9 cellular contexts compared by ENCODE assay signal in genomic region chrX:21926116-21926515, GRCh38. TPM values are rescaled to one million over a fixed set of nuclear protein-coding genes. Genes with fewer than 3 reads are reported as not detected.
DNase-seq lines count a peak whose midpoint lies in the region; ATAC-seq, FAIRE-seq and TF ChIP-seq lines count a peak whose summit lies in the region.
"Had no signal": no experiment of that assay in that cellular context is flagged by ENCODE, and none has a peak within 500 bp of the region (broad histone marks: within the 10 kb centered on the region; RNA-seq: fewer than 3 reads in every experiment).

No MANE protein-coding gene starts in this region.

- peak; percentile 38 for ATAC-seq in HG02885 (IDR thresholded peaks at IDR 0.05; ENCODE audit: poor library complexity, unreplicated experiment)
- no peak for ATAC-seq in activated T-helper 17 cell treated with anti-CD3 and anti-CD28 coated beads, Interleukin-2, amount 50 U/mL, for 72 hours (replicated peaks)
- ATAC-seq in GM18868 (IDR thresholded peaks at IDR 0.05; ENCODE audit: unreplicated experiment) = no peak

- H3K36me3 ChIP-seq in kidney (ENCODE audit: control insufficient read depth in 1 of 2, insufficient read depth in 2 of 2, low read length in 2 of 2) = no peaks in the 10 kb centered on the region

- H3K27me3 Mint-ChIP-seq in activated T-helper 17 cell treated with anti-CD3 and anti-CD28 coated beads, Interleukin-2, amount 50 U/mL, for 72 hours = no peaks in the 10 kb centered on the region

- peak; percentile 90 for FAIRE-seq in kidney (lab: Jason Lieb, UNC)

- no peak overlapping the region for H3K9ac ChIP-seq in kidney (ENCODE audit: low read length in 2 of 2)

- no peak overlapping the region for H3K27ac ChIP-seq in kidney (ENCODE audit: low read depth in 2 of 2, low read length in 2 of 2)

- H3K4me3 Mint-ChIP-seq in activated T-helper 17 cell treated with anti-CD3 and anti-CD28 coated beads, Interleukin-2, amount 50 U/mL, for 72 hours = no peak overlapping the region

- H3K9me3 Mint-ChIP-seq in activated T-helper 17 cell treated with anti-CD3 and anti-CD28 coated beads, Interleukin-2, amount 50 U/mL, for 72 hours = peaks cover 5% of the 10 kb centered on the region

- H3K4me3 ChIP-seq in kidney (ENCODE audit: low read length in 2 of 2) = no peak overlapping the region

- H3K9me3 ChIP-seq in kidney (ENCODE audit: control insufficient read depth in 1 of 2, low read length in 2 of 2) = no peaks in the 10 kb centered on the region

- no peaks in the 10 kb centered on the region for H3K36me3 Mint-ChIP-seq in activated T-helper 17 cell treated with anti-CD3 and anti-CD28 coated beads, Interleukin-2, amount 50 U/mL, for 72 hours (ENCODE audit: low read depth)

- DNase-seq in A172 (ENCODE audit: low spot score) = peak; percentile 36
- DNase-seq in kidney = no peak
- DNase-seq in activated CD4-positive, alpha-beta T cell treated with anti-CD3 and anti-CD28 coated beads, Interleukin-2, amount 50 U/mL, for 48 hours = no peak
- no peak for DNase-seq in DMS153 treated with DMSO at 0.1 percent for 48 hours (lab: John Stamatoyannopoulos, UW; ENCODE audit: unreplicated experiment)
- no peak for DNase-seq in NCI-H2227 treated with DMSO at 0.1 percent for 48 hours (lab: John Stamatoyannopoulos, UW)
- DNase-seq: nucleus accumbens had no signal

- intact Hi-C loops in kidney (cut with DNase I) = no loop called here

- H3K27ac Mint-ChIP-seq in activated T-helper 17 cell treated with anti-CD3 and anti-CD28 coated beads, Interleukin-2, amount 50 U/mL, for 72 hours = peak overlapping the region; percentile 90

- H3K4me1 ChIP-seq in kidney (ENCODE audit: control insufficient read depth in 1 of 2, insufficient read depth in 1 of 2, low read depth in 1 of 2, low read length in 2 of 2) = no peaks in the 10 kb centered on the region

- H3K4me1 Mint-ChIP-seq in activated T-helper 17 cell treated with anti-CD3 and anti-CD28 coated beads, Interleukin-2, amount 50 U/mL, for 72 hours = peaks cover 15% of the 10 kb centered on the region

- TF ChIP-seq CTCF in kidney (IDR thresholded peaks at IDR 0.05; ENCODE audit: borderline replicate concordance, extremely low read depth, insufficient read depth) = no peak

RNA-seq across cellular contexts. Expression of gene SMS, which starts 14.4 kb away (rescaled TPM):
- total RNA-seq in A172 (2014; rRNA removed; shearing (Covaris generic)) = 423 and 528 TPM in 2 replicates
- total RNA-seq in activated T-helper 17 cell treated with anti-CD3 and anti-CD28 coated beads, Interleukin-2, amount 50 U/mL, for 72 hours = 100 to 1,000 TPM; 102 to 109 TPM
- 73.6 TPM for total RNA-seq in kidney
- 147 TPM for polyA plus RNA-seq in kidney (ENCODE audit: insufficient read depth, low read depth, low replicate concordance)
